16 cellular contexts compared by ENCODE assay signal in genomic region chr2:177029075-177029474, GRCh38.
DNase-seq lines count a peak whose midpoint lies in the region; ATAC-seq and TF ChIP-seq lines count a peak whose summit lies in the region.
"Had no signal": no experiment of that assay in that cellular context is flagged by ENCODE, and none has a peak within 500 bp of the region (broad histone marks: within the 10 kb centered on the region; RNA-seq: fewer than 3 reads in every experiment).

No MANE protein-coding gene starts in this region.

- no peaks in the 10 kb centered on the region for H3K27me3 ChIP-seq in neural cell (ENCODE audit: insufficient read depth, low read depth, low read length)
- no peaks in the 10 kb centered on the region for H3K27me3 ChIP-seq in uterus
- H3K27me3 ChIP-seq: BLaER1 had no signal

- intact Hi-C loops in uterus (cut with DNase I; ENCODE audit: low total_unique reads): no loop called here

- ATAC-seq in HG02759 (IDR thresholded peaks at IDR 0.05; ENCODE audit: unreplicated experiment): no peak
- ATAC-seq: CD8-positive, alpha-beta T cell had no signal

- H3K4me3 ChIP-seq in neural cell (ENCODE audit: low read length) (no peak overlapping the region), uterus (no peak overlapping the region)
- H3K4me3 ChIP-seq: BLaER1, GM23248 had no signal

- H3F3A ChIP-seq in neural cell (ENCODE audit: insufficient read depth, low read length, poor library complexity, severe bottlenecking): peaks cover 6% of the 10 kb centered on the region

- TF ChIP-seq CTCF in VCaP (conservative IDR thresholded peaks at IDR 0.05): no peak
- TF ChIP-seq CTCF in neural cell (IDR thresholded peaks at IDR 0.05; ENCODE audit: poor library complexity, severe bottlenecking): no peak
- no peak for TF ChIP-seq CTCF in uterus (IDR thresholded peaks at IDR 0.05)

- peak overlapping the region; percentile 76 for H3K27ac ChIP-seq in VCaP
- H3K27ac ChIP-seq in neural cell (ENCODE audit: low read length): peak overlapping the region; percentile 98
- no peak overlapping the region for H3K27ac ChIP-seq in uterus
- H3K27ac ChIP-seq: 22Rv1, BLaER1, C4-2B, GM23248 had no signal

- H3K79me2 ChIP-seq in neural cell (replicated peaks; ENCODE audit: insufficient read depth, low read length): no peaks in the 10 kb centered on the region

- no peaks in the 10 kb centered on the region for H3K9me2 ChIP-seq in neural cell (ENCODE audit: insufficient read depth, low read length)

- H3K9me3 ChIP-seq in neural cell (ENCODE audit: low read length) (no peaks in the 10 kb centered on the region), uterus (no peaks in the 10 kb centered on the region)
- H3K9me3 ChIP-seq: BLaER1, Caco-2 had no signal

- TF ChIP-seq POLR2A in uterus (IDR thresholded peaks at IDR 0.05): no peak

- no peak overlapping the region for H3K4me2 ChIP-seq in neural cell (ENCODE audit: low read length)
- H3K4me2 ChIP-seq: BLaER1 had no signal

- no peak for TF ChIP-seq EP300 in neural cell (conservative IDR thresholded peaks at IDR 0.05; ENCODE audit: poor library complexity, severe bottlenecking)

- TF ChIP-seq RAD21 in neural cell (conservative IDR thresholded peaks at IDR 0.05): no peak

- H3K36me3 ChIP-seq in neural cell (ENCODE audit: insufficient read depth, low read length) (no peaks in the 10 kb centered on the region), uterus (no peaks in the 10 kb centered on the region)
- H3K36me3 ChIP-seq: BLaER1 had no signal

- no peak overlapping the region for H2AFZ ChIP-seq in neural cell (ENCODE audit: low read depth, low read length)
- H2AFZ ChIP-seq: GM23248 had no signal

- no peak overlapping the region for H3K9ac ChIP-seq in neural cell (ENCODE audit: low read length)
- H3K9ac ChIP-seq: BLaER1, GM23248 had no signal

- DNase-seq in NCI-H2227 treated with DMSO at 0.1 percent for 48 hours (lab: John Stamatoyannopoulos, UW): peak; percentile 79
- DNase-seq in NCI-H2227 (lab: John Stamatoyannopoulos, UW; ENCODE audit: unreplicated experiment): no peak
- DNase-seq in uterus: no peak
- DNase-seq: CD4-positive, CD25-positive, alpha-beta regulatory T cell; CD8-positive, alpha-beta T cell; DMS153; DND-41; GM23248; HCEC 1CT had no signal

- no peaks in the 10 kb centered on the region for H3K4me1 ChIP-seq in uterus
- H3K4me1 ChIP-seq: BLaER1, Caco-2 had no signal

- no peaks in the 10 kb centered on the region for H4K20me1 ChIP-seq in neural cell (ENCODE audit: insufficient read depth)
- H4K20me1 ChIP-seq: BLaER1 had no signal

TF ChIP-seq in neural cell, 6 proteins besides CTCF, POLR2A, EP300 and RAD21:
- TF ChIP-seq TAF1 (IDR thresholded peaks at IDR 0.05; ENCODE audit: low read depth): no peak
- TF ChIP-seq POLR2AphosphoS5 (IDR thresholded peaks at IDR 0.05): no peak
- no peak for TF ChIP-seq EZH2 (IDR thresholded peaks at IDR 0.05; ENCODE audit: borderline replicate concordance, insufficient read depth, low read length, poor library complexity, severe bottlenecking)
- no peak for TF ChIP-seq MXI1 (conservative IDR thresholded peaks at IDR 0.05; ENCODE audit: poor library complexity, severe bottlenecking)
- TF ChIP-seq SMC3 (conservative IDR thresholded peaks at IDR 0.05; ENCODE audit: poor library complexity): no peak
- no peak for TF ChIP-seq REST (IDR thresholded peaks at IDR 0.05; ENCODE audit: borderline replicate concordance)

Comparison
In these comparisons a context has a peak if more than half of its experiments do, and no peak if none do; other contexts are left out.
1. H3K27ac ChIP-seq: peak in VCaP (single experiment) and neural cell (single experiment); none in uterus (0 of 2).